In genomic region chr12:58008658-58009057, GRCh38 we compare ENCODE assay signal across 22 cellular contexts.
A peak's percentile ranks its signal among the peaks of the same experiment; 100 is the strongest.
DNase-seq lines count a peak whose midpoint lies in the region; FAIRE-seq and TF ChIP-seq lines count a peak whose summit lies in the region.
"Had no signal": no experiment of that assay in that cellular context is flagged by ENCODE, and none has a peak within 500 bp of the region (broad histone marks: within the 10 kb centered on the region; RNA-seq: fewer than 3 reads in every experiment).

No MANE protein-coding gene starts in this region.

- POLR2A ChIA-PET in endothelial cell of umbilical vein (lab: Charles Lee) = no interaction called here

- no peaks in the 10 kb centered on the region for H3K36me3 ChIP-seq in endothelial cell of umbilical vein (ENCODE audit: control insufficient read depth in 2 of 2, extremely low read depth in 1 of 2, insufficient read depth in 2 of 2, low read length in 2 of 2)
- H3K36me3 ChIP-seq: BLaER1 treated with 17β-estradiol and CSF1 and Interleukin-3, amounts not matched to agents 10 nM and 100 nM had no signal

- H3K79me2 ChIP-seq in endothelial cell of umbilical vein (ENCODE audit: control insufficient read depth, insufficient read depth, low read length) = no peaks in the 10 kb centered on the region

- H3K27ac ChIP-seq in endothelial cell of umbilical vein (ENCODE audit: insufficient read depth, low read depth, low read length) (no peak overlapping the region), coronary artery (no peak overlapping the region)
- H3K27ac ChIP-seq: 22Rv1; A549; BLaER1 treated with 17β-estradiol and CSF1 and Interleukin-3, amounts not matched to agents 10 nM and 100 nM; C4-2B had no signal

- no peaks in the 10 kb centered on the region for H3K9me3 ChIP-seq in endothelial cell of umbilical vein (replicated peaks; ENCODE audit: control insufficient read depth, insufficient read depth, low read length)
- H3K9me3 ChIP-seq: A549 had no signal

- no peaks in the 10 kb centered on the region for H3K9me1 ChIP-seq in endothelial cell of umbilical vein (replicated peaks; ENCODE audit: control insufficient read depth, extremely low read depth, insufficient read depth, low read length)

- H3K4me2 ChIP-seq in endothelial cell of umbilical vein (ENCODE audit: insufficient read depth, low read length) = no peak overlapping the region
- H3K4me2 ChIP-seq: A549; BLaER1 treated with 17β-estradiol and CSF1 and Interleukin-3, amounts not matched to agents 10 nM and 100 nM had no signal

- no peaks in the 10 kb centered on the region for H4K20me1 ChIP-seq in endothelial cell of umbilical vein (replicated peaks; ENCODE audit: control insufficient read depth, extremely low read depth, insufficient read depth, low read length)
- H4K20me1 ChIP-seq: BLaER1 treated with 17β-estradiol and CSF1 and Interleukin-3, amounts not matched to agents 10 nM and 100 nM had no signal

- H2AFZ ChIP-seq in endothelial cell of umbilical vein (ENCODE audit: low read depth, low read length) = no peak overlapping the region

- H3K4me3 ChIP-seq in endothelial cell of umbilical vein (replicated peaks in 1 of 3; ENCODE audit: insufficient read depth in 1 of 3, low read depth in 1 of 3, low read length in 3 of 3) (no peak overlapping the region), coronary artery (no peak overlapping the region)
- H3K4me3 ChIP-seq: A549; BLaER1 treated with 17β-estradiol and CSF1 and Interleukin-3, amounts not matched to agents 10 nM and 100 nM; GM12878 had no signal

- DNase-seq in NCI-H1048 (lab: John Stamatoyannopoulos, UW) = peak; percentile 47
- DNase-seq in NCI-H526 treated with DMSO at 0.1 percent for 48 hours (lab: John Stamatoyannopoulos, UW) = peak; percentile 97
- peak; percentile 9 for DNase-seq in endothelial cell of umbilical vein (ENCODE audit: low read depth, low spot score)
- DNase-seq in T1000 (lab: John Stamatoyannopoulos, UW) = no peak
- no peak for DNase-seq in coronary artery (ENCODE audit: low spot score)
- DNase-seq: AML-193; CD4-positive, alpha-beta T cell; CD8-positive, alpha-beta memory T cell; COR-L47; DMS153; DMS53; DMS79; DND-41; EL; GDM1 had no signal

- intact Hi-C loops in endothelial cell of umbilical vein (cut with micrococcal nuclease) = no loop called here

- BruUV-seq in endothelial cell of umbilical vein (replicated peaks; lab: Mats Ljungman, UMichigan) = no TSS peak

- dilution Hi-C loops in endothelial cell of umbilical vein (cut with MboI; ENCODE audit: extremely low pct_ligation_motif_present, low sequenced_read_pairs) = no loop called here

- CTCF ChIA-PET in endothelial cell of umbilical vein (lab: Charles Lee) = no interaction called here

- no peak for FAIRE-seq in endothelial cell of umbilical vein (lab: Jason Lieb, UNC)
- FAIRE-seq: A549, GM12878, GM12892, GM18507 had no signal

- no peaks in the 10 kb centered on the region for H3K4me1 ChIP-seq in endothelial cell of umbilical vein (ENCODE audit: control insufficient read depth, extremely low read depth, insufficient read depth, low read length)
- H3K4me1 ChIP-seq: A549; BLaER1 treated with 17β-estradiol and CSF1 and Interleukin-3, amounts not matched to agents 10 nM and 100 nM had no signal

- no peaks in the 10 kb centered on the region for H3K27me3 ChIP-seq in endothelial cell of umbilical vein (ENCODE audit: control insufficient read depth in 2 of 2, insufficient read depth in 2 of 2, low read length in 2 of 2)
- H3K27me3 ChIP-seq: BLaER1 treated with 17β-estradiol and CSF1 and Interleukin-3, amounts not matched to agents 10 nM and 100 nM had no signal

- TF ChIP-seq POLR2A in endothelial cell of umbilical vein (IDR thresholded peaks at IDR 0.05; ENCODE audit: low read depth, low read length) = no peak

- TF ChIP-seq CTCF in endothelial cell of umbilical vein (IDR thresholded peaks at IDR 0.05; ENCODE audit: extremely low read depth in 1 of 2, insufficient read depth in 1 of 2, low read depth in 1 of 2, low read length in 2 of 2) = no peak
- no peak for TF ChIP-seq CTCF in coronary artery (IDR thresholded peaks at IDR 0.05)

- no peak overlapping the region for H3K9ac ChIP-seq in endothelial cell of umbilical vein (replicated peaks; ENCODE audit: extremely low read depth, insufficient read depth, low read length)
- H3K9ac ChIP-seq: BLaER1 treated with 17β-estradiol and CSF1 and Interleukin-3, amounts not matched to agents 10 nM and 100 nM had no signal

TF ChIP-seq in endothelial cell of umbilical vein, 7 proteins besides CTCF, POLR2A, EP300 and RAD21:
- TF ChIP-seq MYC (IDR thresholded peaks at IDR 0.05; ENCODE audit: low read depth, low read length) = no peak

Comparison
In these comparisons a context has a peak if more than half of its experiments do, and no peak if none do; other contexts are left out.
1. DNase-seq: peak in NCI-H1048 (single experiment), NCI-H526 treated with DMSO at 0.1 percent for 48 hours (single experiment) and endothelial cell of umbilical vein (single experiment); none in T1000 (single experiment) and coronary artery (single experiment).